ENCODE assay signal across 8 cellular contexts in the genomic region with DNA sequence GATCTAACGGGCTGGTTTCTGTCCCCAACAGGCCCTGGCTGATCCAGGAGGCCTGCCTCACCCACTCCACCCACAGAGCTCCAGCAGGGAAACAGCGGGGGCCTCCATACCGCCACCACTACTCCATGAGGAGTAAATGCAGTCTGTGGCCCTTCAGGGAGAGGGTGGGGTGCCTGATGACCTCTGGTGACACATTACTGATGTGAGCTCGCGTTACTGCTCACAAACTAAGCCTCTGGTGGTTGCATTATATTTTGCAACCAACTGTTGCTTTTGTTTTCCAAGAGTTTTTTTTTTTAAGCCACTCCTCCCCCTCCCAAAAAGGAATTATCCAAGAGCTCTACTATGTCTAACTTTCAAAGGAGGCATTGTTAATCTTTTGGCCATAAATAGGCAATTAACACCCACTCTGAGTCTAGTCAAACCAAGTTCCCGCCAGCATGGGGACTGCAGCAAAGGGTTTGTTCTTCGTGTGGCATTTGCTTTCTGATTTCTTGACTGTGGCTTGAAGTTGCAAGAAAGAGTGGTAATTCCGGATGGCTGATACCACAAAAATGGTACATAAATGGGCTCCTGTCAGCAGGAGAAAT.
DNase-seq lines count a peak whose midpoint lies in the region; ATAC-seq and TF ChIP-seq lines count a peak whose summit lies in the region.

No MANE protein-coding gene starts in this region.

- H3K4me3 Mint-ChIP-seq in chondrocyte (ENCODE audit: unreplicated experiment) (no peak overlapping the region), memory B cell (no peak overlapping the region)

- no peak for TF ChIP-seq POLR2A in vagina (IDR thresholded peaks at IDR 0.05)

- no peaks in the 10 kb centered on the region for H3K36me3 Mint-ChIP-seq in chondrocyte (ENCODE audit: low read depth)
- H3K36me3 Mint-ChIP-seq in memory B cell = peaks cover 16% of the 10 kb centered on the region

- ATAC-seq in memory B cell (ENCODE audit: low read depth) (no peak), GM19023 (IDR thresholded peaks at IDR 0.05; ENCODE audit: unreplicated experiment) (no peak)

- no peaks in the 10 kb centered on the region for H3K27me3 ChIP-seq in vagina

- H3K4me1 Mint-ChIP-seq in chondrocyte (ENCODE audit: low read depth) (peaks cover 17% of the 10 kb centered on the region), memory B cell (peaks cover 38% of the 10 kb centered on the region)

- H3K27ac Mint-ChIP-seq in chondrocyte (ENCODE audit: unreplicated experiment) (no peak overlapping the region), memory B cell (peak overlapping the region; percentile 46)

- intact Hi-C loops in vagina (cut with DNase I) = no loop called here

- no peaks in the 10 kb centered on the region for H3K9me3 ChIP-seq in vagina

- H3K4me3 ChIP-seq in vagina = no peak overlapping the region

- TF ChIP-seq CTCF in chondrocyte (IDR thresholded peaks at IDR 0.05) (peak; percentile 14), vagina (IDR thresholded peaks at IDR 0.05) (no peak)

- H3K9me3 Mint-ChIP-seq in chondrocyte (ENCODE audit: low read depth) (no peaks in the 10 kb centered on the region), memory B cell (no peaks in the 10 kb centered on the region)

- peaks cover 89% of the 10 kb centered on the region for H3K4me1 ChIP-seq in vagina

- H3K27ac ChIP-seq in vagina = peak overlapping the region; percentile 27

- no peaks in the 10 kb centered on the region for H3K27me3 Mint-ChIP-seq in chondrocyte (ENCODE audit: low read depth)
- H3K27me3 Mint-ChIP-seq in memory B cell = no peaks in the 10 kb centered on the region

- DNase-seq in COLO668 (lab: John Stamatoyannopoulos, UW; ENCODE audit: unreplicated experiment) = peak; percentile 2
- DNase-seq in MV-4-11 (lab: John Stamatoyannopoulos, UW) = peak; percentile 91
- no peak for DNase-seq in chondrocyte (ENCODE audit: low spot score)
- DNase-seq in memory B cell (ENCODE audit: low spot score in 2 of 2) = no peak
- DNase-seq in vagina (ENCODE audit: extremely low spot score in 2 of 2) = no peak
- DNase-seq in EL = no peak
- DNase-seq in activated CD4-positive, alpha-beta T cell treated with anti-CD3 and anti-CD28 coated beads, Interleukin-2, amount 50 U/mL, for 48 hours = no peak

- H3K36me3 ChIP-seq in vagina = no peaks in the 10 kb centered on the region

Comparison
In these comparisons a context has a peak if more than half of its experiments do, and no peak if none do; other contexts are left out.
1. DNase-seq: peak in COLO668 (single experiment) and MV-4-11 (single experiment); none in chondrocyte (single experiment), memory B cell (0 of 2), vagina (0 of 2), EL (single experiment) and activated CD4-positive, alpha-beta T cell treated with anti-CD3 and anti-CD28 coated beads, Interleukin-2, amount 50 U/mL, for 48 hours (0 of 2).